In genomic region chr16:53052519-53053501, GRCh38 we compare ENCODE assay signal across 8 cellular contexts. TPM values are rescaled to one million over a fixed set of nuclear protein-coding genes. Genes with fewer than 3 reads are reported as not detected.
DNase-seq lines count a peak whose midpoint lies in the region; ATAC-seq, FAIRE-seq and TF ChIP-seq lines count a peak whose summit lies in the region.

Gene CHD9NB (minus strand): TSS chr16:53052897. CDS start chr16:53044158, 8,739 bp downstream.

- no peaks in the 10 kb centered on the region for H3K9me3 Mint-ChIP-seq in activated CD4-positive, alpha-beta T cell treated with anti-CD3 and anti-CD28 coated beads, Interleukin-2, amount 10 ng/mL, durations not matched to agents 24 days and 14 days

- ATAC-seq in left lobe of liver (peak; percentile 29), GM19397 (IDR thresholded peaks at IDR 0.05; ENCODE audit: unreplicated experiment) (no peak), HG03196 (IDR thresholded peaks at IDR 0.05; ENCODE audit: unreplicated experiment) (no peak)

- H3K4me3 Mint-ChIP-seq in activated CD4-positive, alpha-beta T cell treated with anti-CD3 and anti-CD28 coated beads, Interleukin-2, amount 10 ng/mL, durations not matched to agents 24 days and 14 days = peak within 1 kb of the TSS; percentile 29

- no peaks in the 10 kb centered on the region for H3K36me3 Mint-ChIP-seq in activated CD4-positive, alpha-beta T cell treated with anti-CD3 and anti-CD28 coated beads, Interleukin-2, amount 10 ng/mL, durations not matched to agents 24 days and 14 days (ENCODE audit: low read depth)

- no peak for TF ChIP-seq CTCF in LNCaP clone FGC (IDR thresholded peaks at IDR 0.05; ENCODE audit: control insufficient read depth, extremely low read depth, insufficient read depth)

- H3K4me1 Mint-ChIP-seq in activated CD4-positive, alpha-beta T cell treated with anti-CD3 and anti-CD28 coated beads, Interleukin-2, amount 10 ng/mL, durations not matched to agents 24 days and 14 days = peaks cover 27% of the 10 kb centered on the region

- intact Hi-C loops in activated CD4-positive, alpha-beta T cell treated with anti-CD3 and anti-CD28 coated beads, Interleukin-2, amount 10 ng/mL, durations not matched to agents 24 days and 14 days (cut with micrococcal nuclease) = loop anchor here (5.0 to 10.0 kb wide), 2 partner anchors 322 to 449 kb away; partner anchors contain the start of gene AKTIP

- no peak for FAIRE-seq in frontal cortex (lab: Jason Lieb, UNC)

- H3K4me3 ChIP-seq in LNCaP clone FGC (ENCODE audit: low read depth, low read length) = peak within 1 kb of the TSS; percentile 5

- peaks cover 2% of the 10 kb centered on the region for H3K27me3 Mint-ChIP-seq in activated CD4-positive, alpha-beta T cell treated with anti-CD3 and anti-CD28 coated beads, Interleukin-2, amount 10 ng/mL, durations not matched to agents 24 days and 14 days

- peak; percentile 62 for DNase-seq in activated CD4-positive, alpha-beta T cell treated with anti-CD3 and anti-CD28 coated beads, Interleukin-2, amount 10 ng/mL, durations not matched to agents 24 days and 14 days
- DNase-seq in activated CD4-positive, alpha-beta T cell treated with anti-CD3 and anti-CD28 coated beads for 1 hour = no peak
- no peak for DNase-seq in LNCaP clone FGC (ENCODE audit: low read depth)
- DNase-seq in amniotic stem cell (lab: John Stamatoyannopoulos, UW) = peak; percentile 75
- DNase-seq in left lobe of liver (ENCODE audit: low spot score) = peak; percentile 86
- DNase-seq in frontal cortex (ENCODE audit: low spot score in 2 of 2) = no peak

- no peak within 1 kb of the TSS for H3K27ac Mint-ChIP-seq in activated CD4-positive, alpha-beta T cell treated with anti-CD3 and anti-CD28 coated beads, Interleukin-2, amount 10 ng/mL, durations not matched to agents 24 days and 14 days

RNA-seq across cellular contexts. Expression of gene CHD9NB, which starts in this region (rescaled TPM):
- 0.14 and 0.16 TPM in 2 replicates for total RNA-seq in activated CD4-positive, alpha-beta T cell treated with anti-CD3 and anti-CD28 coated beads, Interleukin-2, amount 10 ng/mL, durations not matched to agents 24 days and 14 days
- total RNA-seq in left lobe of liver = 1.1 TPM
- 0.41 TPM for total RNA-seq in frontal cortex

Comparison
In these comparisons a context has a peak if more than half of its experiments do, and no peak if none do; other contexts are left out.
1. Peak in DNase-seq in activated CD4-positive, alpha-beta T cell treated with anti-CD3 and anti-CD28 coated beads, Interleukin-2, amount 10 ng/mL, durations not matched to agents 24 days and 14 days; RNA of the gene not detected or under 1 TPM.
2. DNase-seq: peak in amniotic stem cell (single experiment) and left lobe of liver (single experiment); none in activated CD4-positive, alpha-beta T cell treated with anti-CD3 and anti-CD28 coated beads for 1 hour (single experiment), LNCaP clone FGC (single experiment) and frontal cortex (0 of 2).